ENCODE assay signal across 8 cellular contexts in the genomic region with DNA sequence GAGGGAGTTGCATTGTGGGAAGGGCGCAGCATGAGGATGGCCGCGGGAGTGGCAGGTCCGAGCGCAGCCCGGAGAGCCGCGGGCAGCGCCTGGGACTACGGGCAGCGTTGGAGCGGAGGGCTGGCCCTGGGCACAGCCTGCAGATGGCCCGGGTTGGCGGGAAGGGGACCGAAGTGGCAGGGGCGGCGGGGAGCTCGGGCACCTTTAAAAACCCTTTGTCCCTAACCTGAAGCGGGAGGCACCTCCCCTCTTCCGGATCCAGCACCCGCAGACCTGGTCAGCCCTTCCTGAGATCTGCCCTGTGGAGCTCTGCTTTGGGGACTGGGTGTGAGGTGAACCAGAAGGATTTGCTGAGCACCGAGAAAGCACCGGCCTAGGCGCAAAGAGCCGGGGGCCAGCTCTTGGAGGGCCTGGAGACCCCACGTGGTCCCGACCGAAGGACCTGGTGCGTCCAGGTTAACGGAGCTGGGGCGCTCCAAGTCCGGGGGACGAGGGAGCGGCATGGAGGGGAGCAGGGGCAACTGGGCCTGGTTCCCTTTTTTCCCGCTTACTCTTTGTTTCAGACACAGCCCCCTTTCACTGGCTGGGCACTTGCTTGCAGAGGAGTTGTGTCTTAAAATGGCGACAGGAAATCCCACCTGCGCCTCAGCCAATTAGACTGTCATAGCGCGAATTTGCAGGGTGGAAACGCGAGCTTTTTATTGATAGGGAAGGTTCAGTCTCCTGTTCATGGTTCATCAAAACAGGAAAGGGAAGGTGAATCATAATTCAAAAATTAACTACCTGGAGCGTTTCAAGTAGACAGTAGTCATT. TPM values are rescaled to one million over a fixed set of nuclear protein-coding genes. Genes with fewer than 3 reads are reported as not detected.
DNase-seq lines count a peak whose midpoint lies in the region; ATAC-seq and TF ChIP-seq lines count a peak whose summit lies in the region.

No MANE protein-coding gene starts in this region.

- H3K36me3 ChIP-seq in neuronal stem cell (replicated peaks in 1 of 2; ENCODE audit: control insufficient read depth in 2 of 2, insufficient read depth in 2 of 2, low read length in 2 of 2) (no peaks in the 10 kb centered on the region), thymus (ENCODE audit: control insufficient read depth, insufficient read depth) (peaks cover 2% of the 10 kb centered on the region)

- no peak overlapping the region for H2BK12ac ChIP-seq in neuronal stem cell (ENCODE audit: low read length)

- H2BK5ac ChIP-seq in neuronal stem cell (ENCODE audit: low read length), result peak overlapping the region; percentile 98

- no peak overlapping the region for H4K8ac ChIP-seq in neuronal stem cell (ENCODE audit: low read depth, low read length)

- H3K4me1 ChIP-seq in neuronal stem cell (ENCODE audit: control insufficient read depth in 2 of 2, insufficient read depth in 1 of 2, low read depth in 1 of 2, low read length in 2 of 2), result peaks cover 3 to 6% of the 10 kb centered on the region in 2 donors
- H3K4me1 ChIP-seq in thymus (ENCODE audit: control insufficient read depth, insufficient read depth, low read length), result peaks cover 17% of the 10 kb centered on the region

- H3K27me3 ChIP-seq in neuronal stem cell (ENCODE audit: control insufficient read depth in 3 of 3, insufficient read depth in 3 of 3, low read depth in 1 of 3, low read length in 3 of 3) (peaks cover 0 to 22% (median 0%) of the 10 kb centered on the region in 3 experiments), thymus (ENCODE audit: control insufficient read depth, insufficient read depth) (no peaks in the 10 kb centered on the region)

- peak overlapping the region; percentile 98 for H3K9ac ChIP-seq in neuronal stem cell (ENCODE audit: low read depth, low read length, poor library complexity)

- peak overlapping the region; percentile 89 for H3K27ac ChIP-seq in neuronal stem cell (replicated peaks; ENCODE audit: low read length)
- peak overlapping the region; percentile 100 for H3K27ac ChIP-seq in thymus (ENCODE audit: low read depth)

- peak overlapping the region; percentile 62 for H2BK120ac ChIP-seq in neuronal stem cell (ENCODE audit: low read depth, low read length)

- peak overlapping the region; percentile 83 for H3K4me2 ChIP-seq in neuronal stem cell (ENCODE audit: insufficient read depth, low read length, poor library complexity, severe bottlenecking)

- peak overlapping the region; percentile 86 to 87 for H3K4me3 ChIP-seq in neuronal stem cell (ENCODE audit: low read length in 2 of 2)
- H3K4me3 ChIP-seq in thymus (ENCODE audit: low read length), result peak overlapping the region; percentile 78

- peak overlapping the region; percentile 84 for H2BK15ac ChIP-seq in neuronal stem cell (ENCODE audit: low read length)

- H3K14ac ChIP-seq in neuronal stem cell (ENCODE audit: low read length), result peak overlapping the region; percentile 14

- peak overlapping the region; percentile 86 for H2AK5ac ChIP-seq in neuronal stem cell (ENCODE audit: low read depth, low read length)

- H3K4ac ChIP-seq in neuronal stem cell (ENCODE audit: low read length), result peak overlapping the region; percentile 93

- no peaks in the 10 kb centered on the region for H3K9me3 ChIP-seq in neuronal stem cell (replicated peaks in 1 of 2; ENCODE audit: control insufficient read depth in 2 of 2, insufficient read depth in 1 of 2, low read depth in 1 of 2, low read length in 2 of 2)
- H3K9me3 ChIP-seq in thymus (ENCODE audit: control insufficient read depth), result no peaks in the 10 kb centered on the region

- ATAC-seq in GM21737 (IDR thresholded peaks at IDR 0.05; ENCODE audit: unreplicated experiment), result peak; percentile 27

- DNase-seq in ELF-1 (ENCODE audit: low read depth, low spot score) (peak; percentile 67), NAMALWA (ENCODE audit: low spot score) (peak; percentile 86), erythroblast (lab: John Stamatoyannopoulos, UW) (peak; percentile 36 to 38), neuronal stem cell (ENCODE audit: low spot score) (no peak), NCI-H1048 (lab: John Stamatoyannopoulos, UW) (no peak)
- DNase-seq in activated CD8-positive, alpha-beta memory T cell treated with anti-CD3 and anti-CD28 coated beads for 24 hours, result peak; percentile 91

- peak overlapping the region; percentile 89 for H4K91ac ChIP-seq in neuronal stem cell (ENCODE audit: low read depth, low read length, poor library complexity)

- peak overlapping the region; percentile 90 for H3K23ac ChIP-seq in neuronal stem cell (ENCODE audit: low read depth, low read length, poor library complexity)

- H2AFZ ChIP-seq in neuronal stem cell (ENCODE audit: low read length), result peak overlapping the region; percentile 96

- no peak for TF ChIP-seq POLR2A in erythroblast (IDR thresholded peaks at IDR 0.05; ENCODE audit: low read length)

- H3K18ac ChIP-seq in neuronal stem cell (ENCODE audit: low read length), result peak overlapping the region; percentile 99

- no CpG with 5 or more reads among the region's 42 CpGs for WGBS in neuronal stem cell (ENCODE audit: extremely low coverage in 2 of 2, insufficient read length in 2 of 2, insufficient replicate concordance in 1 of 2), 2 donors
- WGBS in thymus, result 2% methylated on average over 42 of the region's 42 CpGs

- peaks cover 6% of the 10 kb centered on the region for H3K79me1 ChIP-seq in neuronal stem cell (ENCODE audit: low read depth, low read length)

RNA-seq across cellular contexts. Expression of gene SLC38A1, which starts 0.8 kb away (rescaled TPM):
- 73.9 TPM for polyA plus RNA-seq in neuronal stem cell (2013, experiment 1 of 2)
- 75.7 TPM for polyA plus RNA-seq in neuronal stem cell (2013, experiment 2 of 2)
- 54.4 TPM for polyA plus RNA-seq in thymus

Comparison
In these comparisons a context has a peak if more than half of its experiments do, and no peak if none do; other contexts are left out.
1. DNase-seq: peak in ELF-1 (single experiment), NAMALWA (single experiment), activated CD8-positive, alpha-beta memory T cell treated with anti-CD3 and anti-CD28 coated beads for 24 hours (single experiment) and erythroblast (2 of 2); none in neuronal stem cell (single experiment) and NCI-H1048 (single experiment).